In genomic region chr11:71169328-71169727, GRCh38 we compare ENCODE assay signal across 25 cellular contexts.
"Had no signal": no experiment of that assay in that cellular context is flagged by ENCODE, and none has a peak within 500 bp of the region (broad histone marks: within the 10 kb centered on the region; RNA-seq: fewer than 3 reads in every experiment).

No MANE protein-coding gene starts in this region.

- H3K27ac Mint-ChIP-seq: activated CD4-positive, alpha-beta memory T cell treated with anti-CD3 and anti-CD28 coated beads, Interleukin-2, amount 10 ng/mL, durations not matched to agents 7 days and 5 days; activated CD4-positive, alpha-beta T cell treated with anti-CD3 and anti-CD28 coated beads, Interleukin-2, amount 10 ng/mL, durations not matched to agents 7 days and 5 days; activated naive CD8-positive, alpha-beta T cell; activated T-cell treated with anti-CD3 and anti-CD28 coated beads, Interleukin-2, amount 50 U/mL, for 24 hours; activated T-cell treated with anti-CD3 and anti-CD28 coated beads, Interleukin-2, amount 50 U/mL, for 72 hours had no signal

- H3K4me1 Mint-ChIP-seq: activated CD4-positive, alpha-beta memory T cell treated with anti-CD3 and anti-CD28 coated beads, Interleukin-2, amount 10 ng/mL, durations not matched to agents 7 days and 5 days; activated CD4-positive, alpha-beta T cell treated with anti-CD3 and anti-CD28 coated beads, Interleukin-2, amount 10 ng/mL, durations not matched to agents 7 days and 5 days had no signal

- H3K27me3 Mint-ChIP-seq: activated CD4-positive, alpha-beta memory T cell treated with anti-CD3 and anti-CD28 coated beads, Interleukin-2, amount 10 ng/mL, durations not matched to agents 7 days and 5 days; activated CD4-positive, alpha-beta T cell treated with anti-CD3 and anti-CD28 coated beads, Interleukin-2, amount 10 ng/mL, durations not matched to agents 7 days and 5 days had no signal

- H3K36me3 Mint-ChIP-seq: activated naive CD8-positive, alpha-beta T cell had no signal

- H3K36me3 ChIP-seq: brain microvascular endothelial cell had no signal

- H3K27ac ChIP-seq: brain microvascular endothelial cell had no signal

- H3K27me3 ChIP-seq: brain microvascular endothelial cell had no signal

- ATAC-seq: activated T-cell treated with anti-CD3 and anti-CD28 coated beads, Interleukin-2, amount 50 U/mL, for 72 hours; esophagus mucosa had no signal

- DNase-seq: activated CD4-positive, alpha-beta memory T cell treated with anti-CD3 and anti-CD28 coated beads, Interleukin-2, amount 10 ng/mL, durations not matched to agents 7 days and 5 days; activated CD4-positive, alpha-beta T cell treated with anti-CD3 and anti-CD28 coated beads for 4 hours; activated CD4-positive, alpha-beta T cell treated with anti-CD3 and anti-CD28 coated beads, Interleukin-2, amount 10 ng/mL, durations not matched to agents 7 days and 5 days; activated CD4-positive, alpha-beta T cell treated with anti-CD3 and anti-CD28 coated beads, Interleukin-2, amount 50 U/mL, for 4 hours; activated CD4-positive, CD25-positive, alpha-beta regulatory T cell; activated CD4-positive, CD25-positive, alpha-beta regulatory T cell treated with anti-CD3 and anti-CD28 coated beads, Interleukin-2, amount 50 U/mL, for 72 hours; activated CD8-positive, alpha-beta memory T cell treated with anti-CD3 and anti-CD28 coated beads, Interleukin-2, amount 50 U/mL, for 48 hours; activated naive CD4-positive, alpha-beta T cell treated with anti-CD3 and anti-CD28 coated beads, Interleukin-2, amount 50 U/mL, for 16 hours; activated T-cell treated with anti-CD3 and anti-CD28 coated beads for 4 hours; activated T-cell treated with anti-CD3 and anti-CD28 coated beads, Interleukin-2, amount 50 U/mL, for 24 hours; activated T-cell treated with anti-CD3 and anti-CD28 coated beads, Interleukin-2, amount 50 U/mL, for 72 hours; amniotic stem cell; anterior cingulate cortex; brain microvascular endothelial cell; caudate nucleus; effector CD8-positive, alpha-beta T cell; foreskin fibroblast; T-helper 2 cell had no signal

- H3K4me3 Mint-ChIP-seq: activated CD4-positive, alpha-beta memory T cell treated with anti-CD3 and anti-CD28 coated beads, Interleukin-2, amount 10 ng/mL, durations not matched to agents 7 days and 5 days; activated CD4-positive, alpha-beta T cell treated with anti-CD3 and anti-CD28 coated beads, Interleukin-2, amount 10 ng/mL, durations not matched to agents 7 days and 5 days; activated naive CD8-positive, alpha-beta T cell; activated T-cell treated with anti-CD3 and anti-CD28 coated beads, Interleukin-2, amount 50 U/mL, for 24 hours; activated T-cell treated with anti-CD3 and anti-CD28 coated beads, Interleukin-2, amount 50 U/mL, for 72 hours had no signal

- H3K9me3 Mint-ChIP-seq: activated CD4-positive, alpha-beta memory T cell treated with anti-CD3 and anti-CD28 coated beads, Interleukin-2, amount 10 ng/mL, durations not matched to agents 7 days and 5 days; activated CD4-positive, alpha-beta T cell treated with anti-CD3 and anti-CD28 coated beads, Interleukin-2, amount 10 ng/mL, durations not matched to agents 7 days and 5 days; activated T-cell treated with anti-CD3 and anti-CD28 coated beads, Interleukin-2, amount 50 U/mL, for 24 hours; activated T-cell treated with anti-CD3 and anti-CD28 coated beads, Interleukin-2, amount 50 U/mL, for 72 hours had no signal

- FAIRE-seq: astrocyte, bronchial epithelial cell, colon, endometrium, endothelial cell of umbilical vein had no signal
